ENCODE assay signal across 1 cellular context in the genomic region with DNA sequence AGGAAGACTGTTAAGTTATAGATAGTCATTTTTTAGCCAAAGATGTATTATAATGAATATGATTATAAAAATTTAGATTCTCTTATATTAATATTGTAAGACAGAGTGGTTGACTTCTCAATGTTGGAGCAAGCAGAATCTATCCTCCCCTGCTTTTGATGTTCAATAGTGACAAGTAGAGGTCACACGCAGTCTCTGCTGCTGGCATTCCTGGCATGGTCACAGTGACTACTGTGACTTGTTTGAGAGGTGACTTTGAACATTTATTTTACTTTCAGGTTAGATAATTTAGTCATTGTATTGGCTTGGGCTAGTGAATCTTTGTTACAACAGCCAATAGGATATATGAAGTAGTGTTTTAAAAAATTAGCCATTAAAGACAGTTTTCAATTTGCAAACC.
TF ChIP-seq lines count a peak whose summit lies in the region.

No MANE protein-coding gene starts in this region.

TF ChIP-seq in IMR-90, 13 proteins besides CTCF, POLR2A, EP300 and RAD21 (continued from another document):
- TF ChIP-seq, protein P1, sequence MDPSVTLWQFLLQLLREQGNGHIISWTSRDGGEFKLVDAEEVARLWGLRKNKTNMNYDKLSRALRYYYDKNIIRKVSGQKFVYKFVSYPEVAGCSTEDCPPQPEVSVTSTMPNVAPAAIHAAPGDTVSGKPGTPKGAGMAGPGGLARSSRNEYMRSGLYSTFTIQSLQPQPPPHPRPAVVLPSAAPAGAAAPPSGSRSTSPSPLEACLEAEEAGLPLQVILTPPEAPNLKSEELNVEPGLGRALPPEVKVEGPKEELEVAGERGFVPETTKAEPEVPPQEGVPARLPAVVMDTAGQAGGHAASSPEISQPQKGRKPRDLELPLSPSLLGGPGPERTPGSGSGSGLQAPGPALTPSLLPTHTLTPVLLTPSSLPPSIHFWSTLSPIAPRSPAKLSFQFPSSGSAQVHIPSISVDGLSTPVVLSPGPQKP (IDR thresholded peaks at IDR 0.05; ENCODE audit: borderline replicate concordance, low read depth, low read length) = no peak
TF ChIP-seq in IMR-90: peak in this region for 0.
